In genomic region chr5:134577022-134577795, GRCh38 we compare ENCODE assay signal across 9 cellular contexts. TPM values are rescaled to one million over a fixed set of nuclear protein-coding genes. Genes with fewer than 3 reads are reported as not detected.
A peak's percentile ranks its signal among the peaks of the same experiment; 100 is the strongest.
DNase-seq lines count a peak whose midpoint lies in the region; ATAC-seq and TF ChIP-seq lines count a peak whose summit lies in the region.
"Had no signal": no experiment of that assay in that cellular context is flagged by ENCODE, and none has a peak within 500 bp of the region (broad histone marks: within the 10 kb centered on the region; RNA-seq: fewer than 3 reads in every experiment).

No MANE protein-coding gene starts in this region.

- no peak overlapping the region for H3K27ac ChIP-seq in CD4-positive, alpha-beta T cell (ENCODE audit: low read depth, low read length)
- H3K27ac ChIP-seq in body of pancreas = peak overlapping the region in 2 of 4 donors; percentile 18 to 56

- no peak for TF ChIP-seq POLR2A in body of pancreas (IDR thresholded peaks at IDR 0.05)

- intact Hi-C loops in CD4-positive, alpha-beta T cell (cut with DNase I, micrococcal nuclease) = loop anchor here (1.0 to 5.0 kb wide), 6 partner anchors 50 to 274 kb away; partner anchors contain the start of gene UBE2B (in 1 of the 2)
- intact Hi-C loops in body of pancreas (cut with DNase I) = loop anchor here (5.0 to 10.0 kb wide), 3 partner anchors 45 to 275 kb away; no protein-coding TSS in a partner anchor

- CTCF ChIA-PET in CD4-positive, alpha-beta T cell (lab: Charles Lee) = interaction anchor here (0.5 to 1.9 kb wide), 8 partner anchors 10 to 166 kb away, joined by 3 to 12 read pairs (median 6); partner anchors contain the start of gene CDKN2AIPNL

- H3K4me3 Mint-ChIP-seq in CD4-positive, alpha-beta T cell = no peak overlapping the region
- H3K4me3 Mint-ChIP-seq in memory B cell = no peak overlapping the region

- no peak for TF ChIP-seq CTCF in CD4-positive, alpha-beta T cell (IDR thresholded peaks at IDR 0.05)
- no peak for TF ChIP-seq CTCF in body of pancreas (IDR thresholded peaks at IDR 0.05)

- H3K27me3 ChIP-seq in CD4-positive, alpha-beta T cell (ENCODE audit: control insufficient read depth, insufficient read depth, low read length) = no peaks in the 10 kb centered on the region
- H3K27me3 ChIP-seq in body of pancreas = no peaks in the 10 kb centered on the region
- H3K27me3 ChIP-seq: gastrocnemius medialis had no signal

- peak; percentile 15 for ATAC-seq in CD4-positive, alpha-beta T cell (ENCODE audit: poor library complexity)
- ATAC-seq in body of pancreas (peak; percentile 31), memory B cell (ENCODE audit: low read depth) (peak; percentile 9), HG03159 (IDR thresholded peaks at IDR 0.05; ENCODE audit: unreplicated experiment) (no peak), GM21390 (IDR thresholded peaks at IDR 0.05; ENCODE audit: unreplicated experiment) (no peak)

- H3K9me3 Mint-ChIP-seq in CD4-positive, alpha-beta T cell = no peaks in the 10 kb centered on the region
- H3K9me3 Mint-ChIP-seq in memory B cell = no peaks in the 10 kb centered on the region

- WGBS in body of pancreas, 2 donors = 57 to 67% methylated on average over 10 of the region's 10 CpGs

- H3K4me1 ChIP-seq in body of pancreas = peaks cover 15% of the 10 kb centered on the region

- H3K27ac Mint-ChIP-seq in CD4-positive, alpha-beta T cell = peak overlapping the region; percentile 82
- peak overlapping the region; percentile 62 for H3K27ac Mint-ChIP-seq in memory B cell

- H3K4me1 Mint-ChIP-seq in CD4-positive, alpha-beta T cell (ENCODE audit: low read depth) = peaks cover 7% of the 10 kb centered on the region
- peaks cover 7% of the 10 kb centered on the region for H3K4me1 Mint-ChIP-seq in memory B cell

- peaks cover 9 to 25% of the 10 kb centered on the region in 2 donors for H3K36me3 ChIP-seq in body of pancreas (replicated peaks in 1 of 2; ENCODE audit: insufficient read depth in 1 of 2, low read depth in 2 of 2)

- H3K36me3 Mint-ChIP-seq in CD4-positive, alpha-beta T cell (ENCODE audit: low read depth) = peaks cover 92% of the 10 kb centered on the region
- peaks cover 32% of the 10 kb centered on the region for H3K36me3 Mint-ChIP-seq in memory B cell

- no peak for DNase-seq in CD4-positive, alpha-beta T cell
- peak; percentile 89 for DNase-seq in HT1080 (ENCODE audit: low read depth)
- DNase-seq in body of pancreas = peak in 2 of 4 donors; percentile 62 to 64
- DNase-seq in memory B cell (ENCODE audit: low spot score in 2 of 2) = peak in 1 of 2 donors; percentile 27
- no peak for DNase-seq in anterior cingulate cortex (lab: John Stamatoyannopoulos, UW)
- DNase-seq in NCI-H187 treated with DMSO at 0.1 percent for 48 hours (lab: John Stamatoyannopoulos, UW) = no peak

- H3K4me3 ChIP-seq in body of pancreas = no peak overlapping the region
- H3K4me3 ChIP-seq: gastrocnemius medialis had no signal

- H3K9me3 ChIP-seq in CD4-positive, alpha-beta T cell (ENCODE audit: control insufficient read depth, low read length) = no peaks in the 10 kb centered on the region
- H3K9me3 ChIP-seq in body of pancreas = no peaks in the 10 kb centered on the region
- H3K9me3 ChIP-seq: gastrocnemius medialis had no signal

- POLR2A ChIA-PET in CD4-positive, alpha-beta T cell (lab: Charles Lee) = interaction anchor here (1.1 kb wide), 2 partner anchors 165 to 206 kb away, joined by 3 to 4 read pairs; partner anchors contain the start of genes CDKN2AIPNL and UBE2B

- H3K27me3 Mint-ChIP-seq in CD4-positive, alpha-beta T cell = no peaks in the 10 kb centered on the region
- H3K27me3 Mint-ChIP-seq in memory B cell = no peaks in the 10 kb centered on the region

RNA-seq across cellular contexts. Expression of gene JADE2, which starts 51.7 kb away (rescaled TPM):
- 100 to 1,000 TPM; 120 to 124 TPM for total RNA-seq in CD4-positive, alpha-beta T cell
- 33.5 and 46.9 TPM in 2 replicates for total RNA-seq in HT1080 (2014; rRNA removed; shearing (Covaris generic))
- polyA plus RNA-seq in HT1080 (2015; cell fraction: cytosol; rRNA removed) = 14.7 and 16.3 TPM in 2 replicates
- 17.0 and 17.4 TPM in 2 replicates for polyA plus RNA-seq in HT1080 (2015; cell fraction: nucleus; rRNA removed)
- 10 to 100 TPM; 28.0 to 41.0 TPM for total RNA-seq in body of pancreas

RNA-seq across cellular contexts. Expression of gene SAR1B, which starts 55.4 kb away (rescaled TPM):
- 10 to 100 TPM; 36.2 to 40.1 TPM for total RNA-seq in CD4-positive, alpha-beta T cell
- 41.9 and 49.5 TPM in 2 replicates for total RNA-seq in HT1080 (2014; rRNA removed; shearing (Covaris generic))
- 35.3 and 41.2 TPM in 2 replicates for polyA plus RNA-seq in HT1080 (2015; cell fraction: cytosol; rRNA removed)
- 30.1 and 32.5 TPM in 2 replicates for polyA plus RNA-seq in HT1080 (2015; cell fraction: nucleus; rRNA removed)
- total RNA-seq in body of pancreas = 10 to 100 TPM; 28.3 to 35.9 TPM

Comparison
In these comparisons a context has a peak if more than half of its experiments do, and no peak if none do; other contexts are left out.
1. ATAC-seq: peak in CD4-positive, alpha-beta T cell (single experiment), body of pancreas (single experiment) and memory B cell (single experiment); none in HG03159 (single experiment) and GM21390 (single experiment).